In the genomic region with DNA sequence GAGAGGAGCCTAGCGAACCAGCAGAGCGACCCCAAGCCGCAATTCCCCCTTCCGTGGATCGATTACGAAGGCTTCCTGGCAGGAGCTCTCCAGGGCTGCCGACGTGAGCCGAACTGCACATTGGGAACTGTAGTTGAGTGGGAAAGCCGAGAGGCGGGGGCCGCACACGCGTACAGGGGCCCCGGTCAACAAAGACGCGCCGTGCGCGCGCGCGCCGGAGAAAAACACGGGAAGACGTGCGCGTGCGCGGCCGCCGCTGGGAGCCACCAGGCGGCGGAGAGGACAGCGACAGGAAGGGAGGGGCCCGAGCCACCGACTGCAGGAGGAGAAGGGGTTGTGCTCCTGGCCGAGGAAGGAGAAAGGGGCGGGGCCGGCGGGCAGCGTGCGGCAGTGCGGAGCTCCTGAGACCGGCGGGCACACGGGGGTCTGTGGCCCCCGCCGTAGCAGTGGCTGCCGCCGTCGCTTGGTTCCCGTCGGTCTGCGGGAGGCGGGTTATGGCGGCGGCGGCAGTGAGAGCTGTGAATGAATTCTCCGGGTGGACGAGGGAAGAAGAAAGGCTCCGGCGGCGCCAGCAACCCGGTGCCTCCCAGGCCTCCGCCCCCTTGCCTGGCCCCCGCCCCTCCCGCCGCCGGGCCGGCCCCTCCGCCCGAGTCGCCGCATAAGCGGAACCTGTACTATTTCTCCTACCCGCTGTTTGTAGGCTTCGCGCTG, we compare ENCODE assay signal across 8 cellular contexts. TPM values are rescaled to one million over a fixed set of nuclear protein-coding genes. Genes with fewer than 3 reads are reported as not detected.
A peak's percentile ranks its signal among the peaks of the same experiment; 100 is the strongest.
DNase-seq lines count a peak whose midpoint lies in the region; ATAC-seq and TF ChIP-seq lines count a peak whose summit lies in the region.

Gene SPAST (plus strand): TSS at position 247 of the 711 bp plus-strand sequence. CDS start 276 bp downstream, at position 523.

- ATAC-seq in HG02870 (IDR thresholded peaks at IDR 0.05; ENCODE audit: unreplicated experiment), result peak; percentile 95
- ATAC-seq in heart left ventricle, result peak; percentile 97

- H3K27me3 ChIP-seq in adrenal gland, result no peaks in the 10 kb centered on the region
- H3K27me3 ChIP-seq in heart left ventricle, result no peaks in the 10 kb centered on the region

- H3K36me3 ChIP-seq in adrenal gland (replicated peaks in 1 of 2) (no peaks in the 10 kb centered on the region), heart left ventricle (peaks cover 0 to 12% (median 0%) of the 10 kb centered on the region in 9 donors)

- peak within 1 kb of the TSS; percentile 75 to 87 (median 84) for H3K4me3 ChIP-seq in adrenal gland
- H3K4me3 ChIP-seq in heart left ventricle, result peak within 1 kb of the TSS; percentile 65 to 94 (median 90)

- DNase-seq in GM13976 (ENCODE audit: low spot score) (peak; percentile 99), NCI-H146 (lab: John Stamatoyannopoulos, UW) (peak; percentile 98), T-helper 1 cell (peak; percentile 94 to 98 (median 95)), adrenal gland (peak; percentile 97 to 99 (median 98)), heart left ventricle (peak; percentile 97 to 99 (median 99)), pons (ENCODE audit: low spot score) (peak; percentile 98), type B pancreatic cell (ENCODE audit: extremely low spot score, unreplicated experiment) (peak; percentile 98)

- in situ Hi-C loops in GM13976 (cut with MboI; ENCODE audit: low sequenced_read_pairs, unreplicated experiment), result no loop called here

- H3K27ac ChIP-seq in adrenal gland (peak within 1 kb of the TSS; percentile 91 to 97 (median 92)), heart left ventricle (peak within 1 kb of the TSS; percentile 62 to 95 (median 90))

- H3K9me3 Mint-ChIP-seq in type B pancreatic cell, result no peaks in the 10 kb centered on the region

- H3K4me1 Mint-ChIP-seq in type B pancreatic cell (ENCODE audit: unreplicated experiment), result peaks cover 15% of the 10 kb centered on the region

- WGBS in adrenal gland, 4 donors, result 0 to 1% (median 0%) methylated on average over 37 to 78 of the region's 79 CpGs
- WGBS in heart left ventricle, 4 donors, result 1 to 2% (median 1%) methylated on average over 54 to 79 of the region's 79 CpGs

- H3K4me3 Mint-ChIP-seq in type B pancreatic cell, result peak within 1 kb of the TSS; percentile 99

- TF ChIP-seq POLR2A in adrenal gland (IDR thresholded peaks at IDR 0.05) (peak in 1 of 2 donors; percentile 88), heart left ventricle (IDR thresholded peaks at IDR 0.05) (peak in 1 of 2 donors; percentile 69)

- H3K9me3 ChIP-seq in adrenal gland (replicated peaks in 1 of 3) (no peaks in the 10 kb centered on the region), heart left ventricle (no peaks in the 10 kb centered on the region)

- H3K27ac Mint-ChIP-seq in type B pancreatic cell, result peak within 1 kb of the TSS; percentile 98

- TF ChIP-seq CTCF in GM13976 (IDR thresholded peaks at IDR 0.05; ENCODE audit: borderline replicate concordance, control extremely low read depth, extremely low read depth, insufficient read depth, missing control alignments) (no peak), adrenal gland (IDR thresholded peaks at IDR 0.05) (peak; percentile 41 to 90 (median 80)), heart left ventricle (IDR thresholded peaks at IDR 0.05) (peak; percentile 37 to 77 (median 56)), type B pancreatic cell (conservative IDR thresholded peaks at IDR 0.05) (peak; percentile 69)

- intact Hi-C loops in adrenal gland (cut with DNase I), result no loop called here
- intact Hi-C loops in heart left ventricle (cut with DNase I), result loop anchor here in 8 of 10 donors (1.0 to 10.0 kb wide), 12 partner anchors 23 to 294 kb away; partner anchors contain the start of genes MEMO1 (in 5 of the 8), DPY30 (in 4 of the 8), SLC30A6 (in 2 of the 8) and BIRC6 (in 1 of the 8)

- no peaks in the 10 kb centered on the region for H3K36me3 Mint-ChIP-seq in type B pancreatic cell

- H3K4me1 ChIP-seq in adrenal gland (replicated peaks in 1 of 2) (peaks cover 0 to 18% of the 10 kb centered on the region in 2 donors), heart left ventricle (peaks cover 0 to 32% (median 13%) of the 10 kb centered on the region in 12 donors)

- no peaks in the 10 kb centered on the region for H3K27me3 Mint-ChIP-seq in type B pancreatic cell

RNA-seq across cellular contexts. Expression of gene SPAST, which starts in this region (rescaled TPM):
- 10 to 100 TPM; 12.7 to 24.1 (median 16.6) TPM for total RNA-seq in adrenal gland
- 10 to 100 TPM in 1 of 3 donors, 1 to 10 TPM in 2; 2.8 to 14.5 (median 3.2) TPM for polyA plus RNA-seq in adrenal gland
- 10 to 100 TPM in 5 of 9 donors, 1 to 10 TPM in 4; 6.9 to 13.2 (median 10.2) TPM for total RNA-seq in heart left ventricle
- polyA plus RNA-seq in heart left ventricle, result 1 to 10 TPM; 2.6 to 5.7 TPM
- total RNA-seq in type B pancreatic cell (ENCODE audit: low replicate concordance), result 22.1 and 28.4 TPM in 2 replicates

Comparison
In these comparisons a context has a peak if more than half of its experiments do, and no peak if none do; other contexts are left out.
1. Peak in every context shown above with its lines: DNase-seq, ATAC-seq, H3K4me3 ChIP-seq and H3K27ac ChIP-seq.
2. intact Hi-C loops: an anchor here in heart left ventricle (1.0 to 10.0 kb wide); none called in adrenal gland.